Comparison of ENCODE assay signal across 15 cellular contexts in the genomic region with DNA sequence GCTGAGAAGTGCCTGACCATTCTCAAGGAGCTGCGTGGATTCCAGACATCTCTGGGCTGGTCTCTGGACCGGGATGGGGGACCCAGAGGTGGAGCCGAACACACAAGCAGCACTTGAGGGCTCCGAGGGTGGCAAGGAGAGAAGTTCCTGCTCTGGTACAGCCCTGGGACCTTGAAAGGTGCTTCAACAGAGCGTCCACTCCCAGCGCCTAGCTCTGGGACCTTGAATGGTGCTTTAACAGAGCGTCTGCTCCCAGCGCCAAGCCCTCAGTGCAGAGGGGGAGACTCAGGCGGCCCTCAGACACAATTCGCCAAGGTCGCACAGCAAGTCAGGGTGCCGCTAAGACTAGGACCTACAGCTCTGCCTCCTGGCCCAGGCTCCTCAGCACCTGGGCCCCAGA. TPM values are rescaled to one million over a fixed set of nuclear protein-coding genes. Genes with fewer than 3 reads are reported as not detected.
DNase-seq lines count a peak whose midpoint lies in the region; ATAC-seq and TF ChIP-seq lines count a peak whose summit lies in the region.
"Had no signal": no experiment of that assay in that cellular context is flagged by ENCODE, and none has a peak within 500 bp of the region (broad histone marks: within the 10 kb centered on the region; RNA-seq: fewer than 3 reads in every experiment).

No MANE protein-coding gene starts in this region.

- H2AFZ ChIP-seq in DND-41 (ENCODE audit: low read depth, low read length) (no peak overlapping the region), Karpas-422 (ENCODE audit: low read length) (no peak overlapping the region)

- H4K20me1 ChIP-seq in DND-41 (ENCODE audit: insufficient read depth, low read length) = peaks cover 18% of the 10 kb centered on the region
- H4K20me1 ChIP-seq in Karpas-422 (ENCODE audit: insufficient read depth, low read depth, low read length) = no peaks in the 10 kb centered on the region

- peaks cover 12% of the 10 kb centered on the region for H3K4me1 ChIP-seq in DND-41 (ENCODE audit: insufficient read depth, low read length)
- H3K4me1 ChIP-seq in Karpas-422 (ENCODE audit: low read length) = peaks cover 6% of the 10 kb centered on the region
- H3K4me1 ChIP-seq in rectal smooth muscle tissue (ENCODE audit: control insufficient read depth, insufficient read depth, low read length) = peaks cover 31% of the 10 kb centered on the region
- peaks cover 0 to 5% of the 10 kb centered on the region in 2 donors for H3K4me1 ChIP-seq in thyroid gland

- H3K79me2 ChIP-seq in DND-41 (ENCODE audit: insufficient read depth, low read length) = no peaks in the 10 kb centered on the region
- H3K79me2 ChIP-seq in Karpas-422 (ENCODE audit: low read length) = no peaks in the 10 kb centered on the region

- no peak for ATAC-seq in DND-41 (ENCODE audit: insufficient read depth, low read depth)
- no peak for ATAC-seq in activated CD4-positive, alpha-beta T cell treated with anti-CD3 and anti-CD28 coated beads for 36 hours
- ATAC-seq in GM18861 (IDR thresholded peaks at IDR 0.05; ENCODE audit: unreplicated experiment) = no peak
- ATAC-seq: K562 had no signal

- peaks cover 2% of the 10 kb centered on the region for H3K4me1 Mint-ChIP-seq in activated CD4-positive, alpha-beta T cell treated with anti-CD3 and anti-CD28 coated beads for 36 hours

- H3K9me2 ChIP-seq in Karpas-422 (replicated peaks; ENCODE audit: insufficient read depth, low read length) = no peaks in the 10 kb centered on the region

- DNase-seq in DND-41 (no peak), Karpas-422 (peak; percentile 44), coronary artery (ENCODE audit: low spot score) (no peak), GM03348 (ENCODE audit: low spot score) (no peak), thyroid gland (no peak)
- no peak for DNase-seq in activated CD4-positive, alpha-beta T cell treated with anti-CD3 and anti-CD28 coated beads for 36 hours
- DNase-seq: AML-193, Calu3, GOT3, NCI-H1092, NCI-H1694 had no signal

- no peaks in the 10 kb centered on the region for H3K9me3 Mint-ChIP-seq in activated CD4-positive, alpha-beta T cell treated with anti-CD3 and anti-CD28 coated beads for 36 hours (ENCODE audit: low read depth)

- TF ChIP-seq POLR2A in thyroid gland (IDR thresholded peaks at IDR 0.05) = no peak

- POLR2A ChIA-PET in activated CD4-positive, alpha-beta T cell treated with anti-CD3 and anti-CD28 coated beads for 36 hours (lab: Charles Lee) = interaction anchor here (1.3 kb wide), 1 partner anchor 8 kb away, joined by 3 read pairs; no protein-coding TSS in a partner anchor

- H3K27ac Mint-ChIP-seq in activated CD4-positive, alpha-beta T cell treated with anti-CD3 and anti-CD28 coated beads for 36 hours = no peak overlapping the region

- H3K36me3 Mint-ChIP-seq in activated CD4-positive, alpha-beta T cell treated with anti-CD3 and anti-CD28 coated beads for 36 hours (ENCODE audit: low read depth) = no peaks in the 10 kb centered on the region

- no peak overlapping the region for H3K4me3 Mint-ChIP-seq in activated CD4-positive, alpha-beta T cell treated with anti-CD3 and anti-CD28 coated beads for 36 hours

- no peak overlapping the region for H3K27ac ChIP-seq in DND-41 (ENCODE audit: low read length)
- H3K27ac ChIP-seq in Karpas-422 (ENCODE audit: low read length) = no peak overlapping the region
- H3K27ac ChIP-seq in coronary artery = peak overlapping the region; percentile 67 to 81
- peak overlapping the region; percentile 86 for H3K27ac ChIP-seq in rectal smooth muscle tissue (ENCODE audit: low read depth, low read length)
- no peak overlapping the region for H3K27ac ChIP-seq in thyroid gland

- no peak overlapping the region for H3K4me3 ChIP-seq in DND-41 (ENCODE audit: low read depth in 1 of 2, low read length in 2 of 2)
- H3K4me3 ChIP-seq in Karpas-422 (ENCODE audit: low read length) = no peak overlapping the region
- H3K4me3 ChIP-seq in coronary artery = no peak overlapping the region
- H3K4me3 ChIP-seq in rectal smooth muscle tissue (ENCODE audit: low read length) = peak overlapping the region; percentile 58
- H3K4me3 ChIP-seq in thyroid gland (replicated peaks in 1 of 3) = no peak overlapping the region
- H3K4me3 ChIP-seq: K562 had no signal

- H3K9ac ChIP-seq in DND-41 (ENCODE audit: low read depth, low read length) = no peak overlapping the region
- no peak overlapping the region for H3K9ac ChIP-seq in Karpas-422 (ENCODE audit: low read length)
- H3K9ac ChIP-seq in rectal smooth muscle tissue (ENCODE audit: low read length) = no peak overlapping the region

- H3K4me2 ChIP-seq in DND-41 (ENCODE audit: insufficient read depth, low read length) (peak overlapping the region; percentile 91; the same call in 1 of the 2 replicates), Karpas-422 (ENCODE audit: low read depth, low read length, poor library complexity, severe bottlenecking) (no peak overlapping the region)

- CTCF ChIA-PET in activated CD4-positive, alpha-beta T cell treated with anti-CD3 and anti-CD28 coated beads for 36 hours (lab: Charles Lee) = interaction anchor here (0.6 to 4.4 kb wide), 6 partner anchors 7 to 272 kb away, joined by 3 to 33 read pairs (median 4); partner anchors contain the start of genes MRPL11 and NPAS4

- WGBS in thyroid gland, 2 donors = 59% methylated on average over 3 of the region's 12 CpGs; no CpG with 5 or more reads in 1 of the 2 donors

- H3K27me3 ChIP-seq in DND-41 (ENCODE audit: insufficient read depth, low read length, poor library complexity) (peaks cover 4% of the 10 kb centered on the region), Karpas-422 (ENCODE audit: low read length) (no peaks in the 10 kb centered on the region), rectal smooth muscle tissue (ENCODE audit: control insufficient read depth, insufficient read depth, low read length) (no peaks in the 10 kb centered on the region), thyroid gland (no peaks in the 10 kb centered on the region)

- TF ChIP-seq CTCF in DND-41 (IDR thresholded peaks at IDR 0.05; ENCODE audit: borderline replicate concordance, extremely low read depth, low read length, poor library complexity, severe bottlenecking) = no peak
- TF ChIP-seq CTCF in coronary artery (IDR thresholded peaks at IDR 0.05) = no peak
- TF ChIP-seq CTCF in thyroid gland (IDR thresholded peaks at IDR 0.05) = no peak

- intact Hi-C loops in thyroid gland (cut with DNase I) = no loop called here
- intact Hi-C loops in activated CD4-positive, alpha-beta T cell treated with anti-CD3 and anti-CD28 coated beads for 36 hours (cut with DNase I, micrococcal nuclease) = no loop called here

- H3K36me3 ChIP-seq in DND-41 (ENCODE audit: insufficient read depth, low read length) (no peaks in the 10 kb centered on the region), Karpas-422 (ENCODE audit: insufficient read depth, low read length) (no peaks in the 10 kb centered on the region), rectal smooth muscle tissue (ENCODE audit: control insufficient read depth, insufficient read depth, low read length) (no peaks in the 10 kb centered on the region), thyroid gland (no peaks in the 10 kb centered on the region)

- H3K9me3 ChIP-seq in DND-41 (ENCODE audit: insufficient read depth, low read length, severe bottlenecking) = no peaks in the 10 kb centered on the region
- H3K9me3 ChIP-seq in Karpas-422 (ENCODE audit: low read length) = no peaks in the 10 kb centered on the region
- H3K9me3 ChIP-seq in thyroid gland = no peaks in the 10 kb centered on the region

- peaks cover 31% of the 10 kb centered on the region for H3K27me3 Mint-ChIP-seq in activated CD4-positive, alpha-beta T cell treated with anti-CD3 and anti-CD28 coated beads for 36 hours

RNA-seq across cellular contexts. Expression of gene NPAS4, which starts 10.6 kb away (rescaled TPM):
- not detected in 2 replicates for total RNA-seq in Karpas-422 (2014; rRNA removed; shearing (Covaris generic); ENCODE audit: low replicate concordance)
- total RNA-seq in thyroid gland = not detected
- under 1 TPM; 0.07 TPM for total RNA-seq in activated CD4-positive, alpha-beta T cell treated with anti-CD3 and anti-CD28 coated beads for 36 hours
- total RNA-seq: Calu3, K562, M059J had no signal

RNA-seq across cellular contexts. Expression of gene MRPL11, which starts 28.5 kb away (rescaled TPM):
- total RNA-seq in Karpas-422 (2014; rRNA removed; shearing (Covaris generic); ENCODE audit: low replicate concordance) = 69.6 and 80.4 TPM in 2 replicates
- 10 to 100 TPM; 35.5 to 58.3 (median 39.7) TPM for total RNA-seq in thyroid gland
- total RNA-seq in activated CD4-positive, alpha-beta T cell treated with anti-CD3 and anti-CD28 coated beads for 36 hours = 100 to 1,000 TPM; 115 to 120 TPM

RNA-seq across cellular contexts. Expression of gene SLC29A2, which starts 38.6 kb away (rescaled TPM):
- total RNA-seq in Karpas-422 (2014; rRNA removed; shearing (Covaris generic); ENCODE audit: low replicate concordance) = 0.15 and 0.90 TPM in 2 replicates
- 10 to 100 TPM in 2 of 4 donors, 1 to 10 TPM in 2; 5.0 to 11.4 (median 8.3) TPM for total RNA-seq in thyroid gland
- 10 to 100 TPM; 13.6 to 14.4 TPM for total RNA-seq in activated CD4-positive, alpha-beta T cell treated with anti-CD3 and anti-CD28 coated beads for 36 hours

RNA-seq across cellular contexts. Expression of gene PELI3, which starts 56.5 kb away (rescaled TPM):
- total RNA-seq in Karpas-422 (2014; rRNA removed; shearing (Covaris generic); ENCODE audit: low replicate concordance) = 5.6 and 6.7 TPM in 2 replicates
- 10 to 100 TPM; 11.4 to 21.8 (median 14.7) TPM for total RNA-seq in thyroid gland
- 1 to 10 TPM; 5.7 to 7.0 TPM for total RNA-seq in activated CD4-positive, alpha-beta T cell treated with anti-CD3 and anti-CD28 coated beads for 36 hours

Comparison
In these comparisons a context has a peak if more than half of its experiments do, and no peak if none do; other contexts are left out.
1. H3K27ac ChIP-seq: peak in coronary artery (2 of 2) and rectal smooth muscle tissue (single experiment); none in DND-41 (single experiment), Karpas-422 (single experiment) and thyroid gland (0 of 3).